ENCODE assay signal across 15 cellular contexts in the genomic region with DNA sequence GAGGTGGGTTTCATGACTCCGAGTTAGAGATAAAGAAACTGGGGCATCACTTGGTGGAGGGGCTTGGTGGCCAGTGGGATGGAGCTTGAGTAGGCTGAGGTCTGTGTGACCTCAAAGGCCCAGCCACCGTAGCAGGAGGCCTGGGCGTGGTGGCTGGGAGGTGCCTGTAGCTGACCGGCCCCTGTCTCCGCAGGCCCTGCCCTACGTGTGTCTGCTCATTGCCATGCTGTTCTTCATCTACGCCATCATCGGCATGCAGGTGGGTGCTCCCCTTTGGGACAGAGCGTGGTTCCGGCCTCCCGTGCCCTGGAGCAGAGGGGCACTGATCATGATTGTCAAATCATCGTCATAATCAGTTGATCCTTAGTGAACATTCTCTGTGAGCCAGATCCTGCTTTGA.
"Had no signal": no experiment of that assay in that cellular context is flagged by ENCODE, and none has a peak within 500 bp of the region (broad histone marks: within the 10 kb centered on the region; RNA-seq: fewer than 3 reads in every experiment).

No MANE protein-coding gene starts in this region.

- H3K36me3 ChIP-seq: cardiac muscle cell, ovary, tibial nerve had no signal

- ATAC-seq: stimulated activated naive B cell treated with anti-CD40 and anti-IgM and Interleukin-4, amounts not matched to agents 10 μg/mL and 1 μg/mL and 100 μg/mL, for 72 hours; T-helper 17 cell had no signal

- H3K27ac Mint-ChIP-seq: activated CD4-positive, alpha-beta T cell treated with anti-CD3 and anti-CD28 coated beads, Interleukin-2, amount 10 ng/mL, durations not matched to agents 24 days and 14 days; activated T-helper 2 cell treated with anti-CD3 and anti-CD28 coated beads, Interferon-gamma antibody, Interleukin-2, Interleukin-4, amounts not matched to agents 10 μg/mL and 5 μg/mL and 100 μg/mL, durations not matched to agents 14 hours and 24 hours and 36 hours; T-helper 17 cell had no signal

- H3K4me3 Mint-ChIP-seq: activated CD4-positive, alpha-beta T cell treated with anti-CD3 and anti-CD28 coated beads, Interleukin-2, amount 10 ng/mL, durations not matched to agents 24 days and 14 days; stimulated activated naive B cell treated with anti-CD40 and anti-IgM and Interleukin-4, amounts not matched to agents 10 μg/mL and 1 μg/mL and 100 μg/mL, for 72 hours; T-helper 17 cell had no signal

- H3K9me3 Mint-ChIP-seq: activated CD4-positive, alpha-beta T cell treated with anti-CD3 and anti-CD28 coated beads, Interleukin-2, amount 10 ng/mL, durations not matched to agents 24 days and 14 days; activated T-helper 2 cell treated with anti-CD3 and anti-CD28 coated beads, Interferon-gamma antibody, Interleukin-2, Interleukin-4, amounts not matched to agents 10 μg/mL and 5 μg/mL and 100 μg/mL, durations not matched to agents 14 hours and 24 hours and 36 hours; stimulated activated naive B cell treated with anti-CD40 and anti-IgM and Interleukin-4, amounts not matched to agents 10 μg/mL and 1 μg/mL and 100 μg/mL, for 72 hours had no signal

- H3K9me3 ChIP-seq: ovary, tibial nerve had no signal

- H3K27me3 ChIP-seq: cardiac muscle cell, ovary, tibial nerve had no signal

- DNase-seq: activated CD4-positive, alpha-beta T cell treated with anti-CD3 and anti-CD28 coated beads, Interleukin-2, amount 10 ng/mL, durations not matched to agents 24 days and 14 days; activated naive CD4-positive, alpha-beta T cell treated with anti-CD3 and anti-CD28 coated beads, Interleukin-2, amount 50 U/mL, for 16 hours; effector CD8-positive, alpha-beta T cell; foreskin fibroblast; glutamatergic neuron; hypothalamus; mesendoderm; ovary; stimulated activated CD4-positive, alpha-beta T cell treated with anti-CD3 and anti-CD28 coated beads, Interleukin-2, amount 100 ng/mL, for 48 hours; stimulated activated naive B cell treated with anti-CD40 and anti-IgM and Interleukin-4, amounts not matched to agents 10 μg/mL and 1 μg/mL and 100 μg/mL, for 72 hours; T-helper 17 cell had no signal

- H3K4me3 ChIP-seq: cardiac muscle cell, coronary artery, ovary, tibial nerve had no signal

- H3K4me1 ChIP-seq: tibial nerve had no signal

- H3K36me3 Mint-ChIP-seq: stimulated activated naive B cell treated with anti-CD40 and anti-IgM and Interleukin-4, amounts not matched to agents 10 μg/mL and 1 μg/mL and 100 μg/mL, for 72 hours had no signal

- H3K27me3 Mint-ChIP-seq: activated CD4-positive, alpha-beta T cell treated with anti-CD3 and anti-CD28 coated beads, Interleukin-2, amount 10 ng/mL, durations not matched to agents 24 days and 14 days had no signal

- H3K27ac ChIP-seq: cardiac muscle cell, coronary artery, ovary, tibial nerve had no signal

- H3K4me1 Mint-ChIP-seq: activated CD4-positive, alpha-beta T cell treated with anti-CD3 and anti-CD28 coated beads, Interleukin-2, amount 10 ng/mL, durations not matched to agents 24 days and 14 days; T-helper 17 cell had no signal
